ENCODE assay signal across 19 cellular contexts in the genomic region with DNA sequence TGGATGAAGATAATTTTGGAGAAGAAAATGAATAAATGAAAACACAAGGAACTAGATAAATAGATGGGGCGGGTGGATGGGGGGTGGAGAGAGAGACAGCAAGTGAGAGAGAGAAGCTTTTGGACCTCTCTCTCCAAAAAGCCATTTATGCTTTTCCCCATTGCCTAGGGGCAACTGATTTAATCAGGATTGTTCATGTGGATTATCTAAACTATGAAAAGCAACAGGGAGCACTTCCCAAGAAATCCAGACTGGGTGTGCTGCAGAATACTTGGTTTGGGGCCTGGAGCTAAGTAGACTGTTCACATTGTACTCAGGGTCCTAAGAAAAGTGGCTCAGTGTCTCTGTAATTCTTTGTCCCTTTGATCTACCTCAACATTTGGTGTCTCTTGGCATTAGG.
DNase-seq lines count a peak whose midpoint lies in the region; ATAC-seq and TF ChIP-seq lines count a peak whose summit lies in the region.
"Had no signal": no experiment of that assay in that cellular context is flagged by ENCODE, and none has a peak within 500 bp of the region (broad histone marks: within the 10 kb centered on the region; RNA-seq: fewer than 3 reads in every experiment).

No MANE protein-coding gene starts in this region.

- no peak for DNase-seq in left ventricle myocardium inferior
- no peak for DNase-seq in cardiac septum (ENCODE audit: low spot score)
- DNase-seq in coronary artery (ENCODE audit: low spot score), result no peak
- DNase-seq in T1000 (lab: John Stamatoyannopoulos, UW), result no peak
- DNase-seq in dedifferentiated amniotic fluid mesenchymal stem cell (ENCODE audit: extremely low spot score), result no peak
- DNase-seq: activated CD4-positive, alpha-beta T cell treated with anti-CD3 and anti-CD28 coated beads, Interleukin-2, amount 10 ng/mL, durations not matched to agents 24 days and 14 days; activated CD8-positive, alpha-beta memory T cell treated with anti-CD3 and anti-CD28 coated beads, Interleukin-2, amount 50 U/mL, for 4 hours; DMS153; effector CD4-positive, alpha-beta T cell; NCI-H2029; NK-92 treated with Interleukin-12 subunit alpha and Interleukin-12 subunit beta, amount 100 ng/mL, for 24 hours; stimulated activated CD4-positive, alpha-beta T cell treated with anti-CD3 and anti-CD28 coated beads, Interleukin-1b, Interleukin-23, amount 100 ng/mL, for 48 hours; stimulated activated naive CD8-positive, alpha-beta T cell treated with anti-CD3 and anti-CD28 coated beads, Interleukin-15, Interleukin-2, amounts not matched to agents 100 U/mL and 50 U/mL, for 24 hours had no signal

- H3K4me3 ChIP-seq in left ventricle myocardium inferior (no peak overlapping the region), coronary artery (no peak overlapping the region), parathyroid adenoma (ENCODE audit: low read depth, low read length) (no peak overlapping the region)
- H3K4me3 ChIP-seq: cardiac muscle cell, ovary had no signal

- H2AFZ ChIP-seq in parathyroid adenoma, result no peak overlapping the region

- H3K9me3 ChIP-seq in left ventricle myocardium inferior (replicated peaks) (peaks cover 10% of the 10 kb centered on the region), parathyroid adenoma (ENCODE audit: control insufficient read depth, low read length) (no peaks in the 10 kb centered on the region)
- H3K9me3 ChIP-seq: ovary had no signal

- no peak overlapping the region for H3K9ac ChIP-seq in parathyroid adenoma
- H3K9ac ChIP-seq: KMS-11 had no signal

- TF ChIP-seq CTCF in left ventricle myocardium inferior (IDR thresholded peaks at IDR 0.05; ENCODE audit: borderline replicate concordance) (no peak), coronary artery (IDR thresholded peaks at IDR 0.05) (no peak), parathyroid adenoma (IDR thresholded peaks at IDR 0.05) (no peak)

- peak overlapping the region; percentile 32 for H3K4me2 ChIP-seq in parathyroid adenoma (ENCODE audit: low read length)
- H3K4me2 ChIP-seq: KMS-11 had no signal

- peaks cover 3% of the 10 kb centered on the region for H3K79me2 ChIP-seq in parathyroid adenoma

- no peaks in the 10 kb centered on the region for H3K27me3 ChIP-seq in left ventricle myocardium inferior (ENCODE audit: low read depth)
- H3K27me3 ChIP-seq in parathyroid adenoma (ENCODE audit: control insufficient read depth, insufficient read depth, low read length), result no peaks in the 10 kb centered on the region
- H3K27me3 ChIP-seq: cardiac muscle cell, ovary had no signal

- H3K4me1 ChIP-seq in left ventricle myocardium inferior (peaks cover 32% of the 10 kb centered on the region), parathyroid adenoma (peaks cover 4% of the 10 kb centered on the region)

- H3K36me3 ChIP-seq in left ventricle myocardium inferior, result no peaks in the 10 kb centered on the region
- no peaks in the 10 kb centered on the region for H3K36me3 ChIP-seq in parathyroid adenoma (ENCODE audit: control insufficient read depth, insufficient read depth, low read length)
- H3K36me3 ChIP-seq: cardiac muscle cell, ovary had no signal

- intact Hi-C loops in left ventricle myocardium inferior (cut with micrococcal nuclease) (no loop called here), cardiac septum (cut with DNase I) (no loop called here)

- H3K27ac ChIP-seq in left ventricle myocardium inferior (replicated peaks) (peak overlapping the region; percentile 90), coronary artery (peak overlapping the region; percentile 13 to 20), parathyroid adenoma (no peak overlapping the region)
- H3K27ac ChIP-seq: cardiac muscle cell, KMS-11, ovary had no signal

- ATAC-seq in HG03342 (IDR thresholded peaks at IDR 0.05; ENCODE audit: unreplicated experiment) (no peak), HG03095 (IDR thresholded peaks at IDR 0.05; ENCODE audit: unreplicated experiment) (no peak)
- ATAC-seq: stimulated activated naive CD8-positive, alpha-beta T cell treated with anti-CD3 and anti-CD28 coated beads, Interleukin-15, Interleukin-2, amounts not matched to agents 100 U/mL and 50 U/mL, for 24 hours had no signal
